8 cellular contexts compared by ENCODE assay signal in genomic region chr10:101030492-101031127, GRCh38. TPM values are rescaled to one million over a fixed set of nuclear protein-coding genes. Genes with fewer than 3 reads are reported as not detected.
DNase-seq lines count a peak whose midpoint lies in the region; ATAC-seq and TF ChIP-seq lines count a peak whose summit lies in the region.

No MANE protein-coding gene starts in this region.

- H3K27me3 ChIP-seq in Peyer's patch, result no peaks in the 10 kb centered on the region
- no peaks in the 10 kb centered on the region for H3K27me3 ChIP-seq in prostate gland (replicated peaks; ENCODE audit: insufficient read depth)

- H3K4me3 ChIP-seq in Peyer's patch (peak overlapping the region; percentile 67 to 88 (median 77)), fibroblast of mammary gland (ENCODE audit: control insufficient read depth, low read depth, low read length) (peak overlapping the region; percentile 86), prostate gland (peak overlapping the region; percentile 70 to 75)

- H3K9me3 ChIP-seq in Peyer's patch, result no peaks in the 10 kb centered on the region
- H3K9me3 ChIP-seq in prostate gland, result no peaks in the 10 kb centered on the region

- H3K36me3 ChIP-seq in Peyer's patch (peaks cover 0 to 11% (median 0%) of the 10 kb centered on the region in 3 donors), prostate gland (peaks cover 0 to 4% of the 10 kb centered on the region in 2 donors)

- 12% methylated on average over 25 of the region's 25 CpGs for WGBS in prostate gland

- DNase-seq in ELF-1 (ENCODE audit: low read depth, low spot score) (peak; percentile 64), Peyer's patch (peak in 1 of 3 donors; percentile 62), fibroblast of mammary gland (ENCODE audit: low read depth) (no peak), prostate gland (ENCODE audit: low spot score) (no peak), NCI-H2107 (lab: John Stamatoyannopoulos, UW) (no peak)
- no peak for DNase-seq in activated CD8-positive, alpha-beta memory T cell treated with anti-CD3 and anti-CD28 coated beads, Interleukin-2, amount 50 U/mL, for 4 hours

- no peak for ATAC-seq in GM19351 (IDR thresholded peaks at IDR 0.05; ENCODE audit: unreplicated experiment)
- ATAC-seq in HG02610 (IDR thresholded peaks at IDR 0.05; ENCODE audit: unreplicated experiment), result no peak

- H3K4me1 ChIP-seq in Peyer's patch (peaks cover 0 to 26% (median 7%) of the 10 kb centered on the region in 4 donors), prostate gland (replicated peaks) (peaks cover 16% of the 10 kb centered on the region)

- no peak for TF ChIP-seq POLR2A in Peyer's patch (IDR thresholded peaks at IDR 0.05)
- TF ChIP-seq POLR2A in prostate gland (IDR thresholded peaks at IDR 0.05), result no peak

- TF ChIP-seq CTCF in Peyer's patch (IDR thresholded peaks at IDR 0.05) (no peak), fibroblast of mammary gland (conservative IDR thresholded peaks at IDR 0.05; ENCODE audit: control insufficient read depth, insufficient read depth, low read depth, low read length) (no peak), prostate gland (IDR thresholded peaks at IDR 0.05) (no peak)

- peak overlapping the region; percentile 92 to 100 (median 98) for H3K27ac ChIP-seq in Peyer's patch
- peak overlapping the region; percentile 97 for H3K27ac ChIP-seq in prostate gland

- intact Hi-C loops in prostate gland (cut with DNase I), result loop anchor here (5.0 kb wide), 1 partner anchor 37 kb away; no protein-coding TSS in a partner anchor

RNA-seq across cellular contexts. Expression of gene PDZD7, which starts 0.3 kb away (rescaled TPM):
- 10 to 100 TPM in 3 of 4 donors, under 1 TPM in 1; 0.83 to 58.7 (median 51.3) TPM for total RNA-seq in Peyer's patch
- 1 to 10 TPM in 1 of 2 donors, under 1 TPM in 1; 0.82 to 1.5 TPM for total RNA-seq in prostate gland

RNA-seq across cellular contexts. Expression of gene SFXN3, which starts 0.4 kb away (rescaled TPM):
- total RNA-seq in Peyer's patch, result 100 to 1,000 TPM; 165 to 772 (median 494) TPM
- 10 to 100 TPM; 20.7 to 65.4 TPM for total RNA-seq in prostate gland

RNA-seq across cellular contexts. Expression of gene LZTS2, which starts 31.0 kb away (rescaled TPM):
- 10 to 100 TPM; 28.0 to 57.4 (median 47.1) TPM for total RNA-seq in Peyer's patch
- 100 to 1,000 TPM; 108 to 189 TPM for total RNA-seq in prostate gland

RNA-seq across cellular contexts. Expression of gene KAZALD1, which starts 31.2 kb away (rescaled TPM):
- total RNA-seq in Peyer's patch, result 10 to 100 TPM in 3 of 4 donors, not detected in 1; 25.9 to 41.8 (median 39.1) TPM
- 10 to 100 TPM in 1 of 2 donors, 1 to 10 TPM in 1; 9.8 to 24.4 TPM for total RNA-seq in prostate gland

RNA-seq across cellular contexts. Expression of gene TWNK, which starts 43.3 kb away (rescaled TPM):
- total RNA-seq in Peyer's patch, result 10 to 100 TPM in 1 of 4 donors, 1 to 10 TPM in 3; 3.8 to 18.2 (median 4.4) TPM
- 10 to 100 TPM in 1 of 2 donors, 1 to 10 TPM in 1; 9.7 to 17.3 TPM for total RNA-seq in prostate gland
